32 cellular contexts compared by ENCODE assay signal in genomic region chr16:11273721-11274324, GRCh38. TPM values are rescaled to one million over a fixed set of nuclear protein-coding genes. Genes with fewer than 3 reads are reported as not detected.
DNase-seq lines count a peak whose midpoint lies in the region; ATAC-seq and TF ChIP-seq lines count a peak whose summit lies in the region.
"Had no signal": no experiment of that assay in that cellular context is flagged by ENCODE, and none has a peak within 500 bp of the region (broad histone marks: within the 10 kb centered on the region; RNA-seq: fewer than 3 reads in every experiment).

No MANE protein-coding gene starts in this region.

- H3K36me3 ChIP-seq in H7 (replicated peaks; ENCODE audit: control insufficient read depth, insufficient read depth, low read length) (no peaks in the 10 kb centered on the region), mammary epithelial cell (ENCODE audit: insufficient read depth, low read length) (no peaks in the 10 kb centered on the region), OCI-LY7 (ENCODE audit: insufficient read depth, low read length) (no peaks in the 10 kb centered on the region)
- H3K36me3 ChIP-seq: esophagus muscularis mucosa, gastroesophageal sphincter, SJSA1, uterus had no signal

- no peaks in the 10 kb centered on the region for H3K36me3 Mint-ChIP-seq in WTC11
- H3K36me3 Mint-ChIP-seq in progenitor cell of endocrine pancreas (ENCODE audit: insufficient read depth) = no peaks in the 10 kb centered on the region
- H3K36me3 Mint-ChIP-seq: activated naive CD8-positive, alpha-beta T cell; naive thymus-derived CD8-positive, alpha-beta T cell had no signal

- H3K9ac ChIP-seq in mammary epithelial cell (ENCODE audit: insufficient read depth, low read length) = no peak overlapping the region

- H4K20me1 ChIP-seq in mammary epithelial cell (ENCODE audit: insufficient read depth, low read length) (no peaks in the 10 kb centered on the region), OCI-LY7 (ENCODE audit: insufficient read depth, low read length) (no peaks in the 10 kb centered on the region)

- H3K4me3 Mint-ChIP-seq in WTC11 = no peak overlapping the region
- no peak overlapping the region for H3K4me3 Mint-ChIP-seq in progenitor cell of endocrine pancreas (ENCODE audit: low read depth)
- H3K4me3 Mint-ChIP-seq: activated naive CD8-positive, alpha-beta T cell; H9; naive thymus-derived CD8-positive, alpha-beta T cell had no signal

- CTCF ChIA-PET in WTC11 (lab: Charles Lee) = interaction anchor here (0.8 to 3.5 kb wide), 7 partner anchors 10 to 131 kb away, joined by 3 to 22 read pairs (median 5); partner anchors contain the start of gene SOCS1
- CTCF ChIA-PET in mammary epithelial cell (lab: Charles Lee; ENCODE audit: low non-redundant PET) = no interaction called here
- CTCF ChIA-PET in OCI-LY7 (lab: Charles Lee; ENCODE audit: unreplicated experiment) = no interaction called here

- H3K9me3 Mint-ChIP-seq in WTC11 (peaks cover 8% of the 10 kb centered on the region), progenitor cell of endocrine pancreas (ENCODE audit: low read depth) (peaks cover 2% of the 10 kb centered on the region)
- H3K9me3 Mint-ChIP-seq: naive thymus-derived CD8-positive, alpha-beta T cell had no signal

- H3K4me1 ChIP-seq in mammary epithelial cell (ENCODE audit: insufficient read depth, low read length) = no peaks in the 10 kb centered on the region
- H3K4me1 ChIP-seq in OCI-LY7 (ENCODE audit: insufficient read depth, low read length, poor library complexity, severe bottlenecking) = peaks cover 2% of the 10 kb centered on the region
- H3K4me1 ChIP-seq: esophagus muscularis mucosa, gastroesophageal sphincter, psoas muscle, uterus had no signal

- no peaks in the 10 kb centered on the region for H3K9me3 ChIP-seq in mammary epithelial cell (replicated peaks; ENCODE audit: insufficient read depth, low read length)
- no peaks in the 10 kb centered on the region for H3K9me3 ChIP-seq in OCI-LY7 (ENCODE audit: low read length)
- H3K9me3 ChIP-seq: esophagus muscularis mucosa, psoas muscle, SJSA1, uterus had no signal

- H3K4me1 Mint-ChIP-seq in WTC11 (peaks cover 9% of the 10 kb centered on the region), progenitor cell of endocrine pancreas (ENCODE audit: low read depth) (peaks cover 14% of the 10 kb centered on the region)

- intact Hi-C loops in mammary epithelial cell (cut with micrococcal nuclease) = no loop called here
- intact Hi-C loops in OCI-LY7 (cut with micrococcal nuclease; ENCODE audit: unreplicated experiment) = no loop called here

- no peaks in the 10 kb centered on the region for H3K79me2 ChIP-seq in mammary epithelial cell (ENCODE audit: insufficient read depth, low read length)
- H3K79me2 ChIP-seq in OCI-LY7 (ENCODE audit: insufficient read depth, low read depth, low read length) = no peaks in the 10 kb centered on the region

- H3K9me2 ChIP-seq in OCI-LY7 (ENCODE audit: insufficient read depth, low read length) = no peaks in the 10 kb centered on the region

- dilution Hi-C loops in mammary epithelial cell (cut with HindIII; ENCODE audit: low sequenced_read_pairs) = no loop called here

- peak overlapping the region; percentile 49; the same call in 1 of the 2 replicates for H3K27ac Mint-ChIP-seq in WTC11
- peak overlapping the region; percentile 24 for H3K27ac Mint-ChIP-seq in progenitor cell of endocrine pancreas
- H3K27ac Mint-ChIP-seq: activated naive CD8-positive, alpha-beta T cell; H9 had no signal

- 85% methylated on average over 2 of the region's 3 CpGs for WGBS in mammary epithelial cell (ENCODE audit: low coverage, missing lambda C conversion rate)

- TF ChIP-seq CTCF in WTC11 (IDR thresholded peaks at IDR 0.05) = no peak
- no peak for TF ChIP-seq CTCF in progenitor cell of endocrine pancreas (IDR thresholded peaks at IDR 0.05; ENCODE audit: unreplicated experiment)
- no peak for TF ChIP-seq CTCF in mammary epithelial cell (conservative IDR thresholded peaks at IDR 0.05 in 1 of 2, IDR thresholded peaks at IDR 0.05 in 1 of 2; ENCODE audit: extremely low read depth in 1 of 2, insufficient read depth in 1 of 2, low read depth in 1 of 2, low read length in 2 of 2)
- no peak for TF ChIP-seq CTCF in OCI-LY7 (conservative IDR thresholded peaks at IDR 0.05; ENCODE audit: low read length)

- in situ Hi-C loops in mammary epithelial cell (cut with MboI; ENCODE audit: low sequenced_read_pairs in 2 of 2) = no loop called here

- POLR2A ChIA-PET in WTC11 (lab: Charles Lee) (no interaction called here), OCI-LY7 (lab: Charles Lee) (interaction anchor here (1.3 kb wide), 1 partner anchor 10 kb away, joined by 3 read pairs; no protein-coding TSS in a partner anchor)

- H3K4me2 ChIP-seq in mammary epithelial cell (ENCODE audit: insufficient read depth, low read depth, low read length) = no peak overlapping the region
- no peak overlapping the region for H3K4me2 ChIP-seq in OCI-LY7 (ENCODE audit: low read length)

- H3K27ac ChIP-seq in mammary epithelial cell (ENCODE audit: insufficient read depth, low read depth, low read length) (no peak overlapping the region), OCI-LY7 (ENCODE audit: low read depth, low read length, poor library complexity, severe bottlenecking) (no peak overlapping the region)
- H3K27ac ChIP-seq: esophagus muscularis mucosa, gastroesophageal sphincter, psoas muscle, SJSA1, skin epidermis, VCaP had no signal

- no peak overlapping the region for H3K4me3 ChIP-seq in H7 (ENCODE audit: insufficient read depth, low read depth, low read length)
- no peak overlapping the region for H3K4me3 ChIP-seq in mammary epithelial cell (replicated peaks in 1 of 3; ENCODE audit: insufficient read depth in 1 of 3, low read depth in 2 of 3, low read length in 3 of 3)
- no peak overlapping the region for H3K4me3 ChIP-seq in OCI-LY7 (ENCODE audit: low read depth, low read length, poor library complexity, severe bottlenecking)
- H3K4me3 ChIP-seq: esophagus muscularis mucosa, gastroesophageal sphincter, psoas muscle, SJSA1, skin epidermis, uterus had no signal

- H3K27me3 ChIP-seq in H7 (ENCODE audit: control insufficient read depth, insufficient read depth, low read length) (no peaks in the 10 kb centered on the region), mammary epithelial cell (ENCODE audit: insufficient read depth, low read length) (no peaks in the 10 kb centered on the region)
- H3K27me3 ChIP-seq: esophagus muscularis mucosa, gastroesophageal sphincter, SJSA1, uterus had no signal

- ATAC-seq in WTC11 = peak; percentile 27; the same call in 1 of the 2 replicates
- ATAC-seq in GM18502 (IDR thresholded peaks at IDR 0.05; ENCODE audit: poor library complexity, unreplicated experiment) = no peak
- no peak for ATAC-seq in HG02588 (IDR thresholded peaks at IDR 0.05; ENCODE audit: unreplicated experiment)
- ATAC-seq: gastroesophageal sphincter; naive thymus-derived CD8-positive, alpha-beta T cell; psoas muscle had no signal

- H2AFZ ChIP-seq in mammary epithelial cell (ENCODE audit: low read depth, low read length) = no peak overlapping the region
- no peak overlapping the region for H2AFZ ChIP-seq in OCI-LY7 (ENCODE audit: low read length)

- DNase-seq in H7 (peak; percentile 54), WTC11 (ENCODE audit: low spot score) (no peak), left kidney (ENCODE audit: low read depth, low spot score) (peak; percentile 96), progenitor cell of endocrine pancreas (ENCODE audit: low spot score, unreplicated experiment) (no peak), mammary epithelial cell (no peak), OCI-LY7 (ENCODE audit: low spot score) (no peak)
- DNase-seq: activated CD4-positive, alpha-beta T cell treated with anti-CD3 and anti-CD28 coated beads, Interleukin-2, amount 50 U/mL, for 1 hour; C1 segment of cervical spinal cord; Calu3; cerebellar nuclear complex; effector CD4-positive, alpha-beta T cell; H9; kidney; NCI-H1417 treated with DMSO at 0.1 percent for 48 hours; NCI-H2107; NCI-H510A treated with DMSO at 0.1 percent for 48 hours; psoas muscle; stimulated activated CD4-positive, alpha-beta T cell treated with anti-CD3 and anti-CD28 coated beads, Interleukin-1b, Interleukin-23, amount 100 ng/mL, for 48 hours; uterus had no signal

- H3K27me3 Mint-ChIP-seq in WTC11 (ENCODE audit: low read depth) (no peaks in the 10 kb centered on the region; the same call in 1 of the 2 replicates), progenitor cell of endocrine pancreas (no peaks in the 10 kb centered on the region)
- H3K27me3 Mint-ChIP-seq: activated naive CD8-positive, alpha-beta T cell; naive thymus-derived CD8-positive, alpha-beta T cell had no signal

- BruUV-seq in mammary epithelial cell (replicated peaks; lab: Mats Ljungman, UMichigan) (no TSS peak), OCI-LY7 (replicated peaks; lab: Mats Ljungman, UMichigan) (no TSS peak)

RNA-seq across cellular contexts. Expression of gene PRM3, which starts 0.4 kb away (rescaled TPM):
- total RNA-seq in H7 (2014; rRNA removed; shearing (Covaris generic)) = not detected in 2 replicates
- not detected in 3 replicates for total RNA-seq in WTC11 (2021)
- not detected in 2 replicates for total RNA-seq in progenitor cell of endocrine pancreas
- total RNA-seq in mammary epithelial cell = not detected
- polyA plus RNA-seq in mammary epithelial cell = not detected
- polyA minus RNA-seq in mammary epithelial cell = not detected
- total RNA-seq in OCI-LY7 (2014; rRNA removed; shearing (Covaris generic)) = not detected in 2 replicates
- not detected in 2 replicates for total RNA-seq in OCI-LY7 (2022)
- total RNA-seq: Calu3; esophagus muscularis mucosa; gastroesophageal sphincter; H9; kidney; MCF 10A; mesenteric fat pad; naive thymus-derived CD8-positive, alpha-beta T cell; psoas muscle; SJSA1; T-helper 2 cell treated with Interferon-gamma antibody and Interleukin-4, amounts not matched to agents 100 ng/mL and 5 ng/mL, for 36 hours; uterus had no signal
- polyA plus RNA-seq: AG04450; naive thymus-derived CD8-positive, alpha-beta T cell; psoas muscle had no signal

RNA-seq across cellular contexts. Expression of gene PRM2, which starts 2.5 kb away (rescaled TPM):
- total RNA-seq in H7 (2014; rRNA removed; shearing (Covaris generic)) = not detected in 2 replicates
- total RNA-seq in WTC11 (2021) (not detected in 3 replicates), progenitor cell of endocrine pancreas (not detected in 2 replicates), mammary epithelial cell (not detected), OCI-LY7 (2022) (not detected in 2 replicates)
- polyA plus RNA-seq in mammary epithelial cell = not detected
- not detected for polyA minus RNA-seq in mammary epithelial cell
- total RNA-seq in OCI-LY7 (2014; rRNA removed; shearing (Covaris generic)) = not detected in 2 replicates
- total RNA-seq: Calu3; esophagus muscularis mucosa; gastroesophageal sphincter; H9; kidney; MCF 10A; mesenteric fat pad; naive thymus-derived CD8-positive, alpha-beta T cell; psoas muscle; SJSA1; T-helper 2 cell treated with Interferon-gamma antibody and Interleukin-4, amounts not matched to agents 100 ng/mL and 5 ng/mL, for 36 hours; uterus had no signal
- polyA plus RNA-seq: AG04450; naive thymus-derived CD8-positive, alpha-beta T cell; psoas muscle had no signal

RNA-seq across cellular contexts. Expression of gene TNP2, which starts 4.7 kb away (rescaled TPM):
- not detected in 2 replicates for total RNA-seq in H7 (2014; rRNA removed; shearing (Covaris generic))
- total RNA-seq in WTC11 (2021) = not detected in 3 replicates
- total RNA-seq in progenitor cell of endocrine pancreas = not detected in 2 replicates
- total RNA-seq in mammary epithelial cell = not detected
- polyA plus RNA-seq in mammary epithelial cell = not detected
- not detected for polyA minus RNA-seq in mammary epithelial cell
- total RNA-seq in OCI-LY7 (2014; rRNA removed; shearing (Covaris generic)) = not detected in 2 replicates
- total RNA-seq in OCI-LY7 (2022) = not detected in 2 replicates
- total RNA-seq: Calu3; esophagus muscularis mucosa; gastroesophageal sphincter; H9; kidney; MCF 10A; mesenteric fat pad; naive thymus-derived CD8-positive, alpha-beta T cell; psoas muscle; SJSA1; T-helper 2 cell treated with Interferon-gamma antibody and Interleukin-4, amounts not matched to agents 100 ng/mL and 5 ng/mL, for 36 hours; uterus had no signal
- polyA plus RNA-seq: AG04450; naive thymus-derived CD8-positive, alpha-beta T cell; psoas muscle had no signal

RNA-seq across cellular contexts. Expression of gene PRM1, which starts 7.3 kb away (rescaled TPM):
- not detected in 2 replicates for total RNA-seq in H7 (2014; rRNA removed; shearing (Covaris generic))
- 0.48 TPM in 1 of 3 replicates, not detected in the others for total RNA-seq in WTC11 (2021)
- total RNA-seq in progenitor cell of endocrine pancreas = not detected in 2 replicates
- total RNA-seq in mammary epithelial cell = not detected
- polyA plus RNA-seq in mammary epithelial cell = not detected
- not detected for polyA minus RNA-seq in mammary epithelial cell
- not detected in 2 replicates for total RNA-seq in OCI-LY7 (2014; rRNA removed; shearing (Covaris generic))
- total RNA-seq in OCI-LY7 (2022) = not detected in 2 replicates
- total RNA-seq: Calu3; esophagus muscularis mucosa; gastroesophageal sphincter; H9; kidney; MCF 10A; mesenteric fat pad; naive thymus-derived CD8-positive, alpha-beta T cell; psoas muscle; SJSA1; T-helper 2 cell treated with Interferon-gamma antibody and Interleukin-4, amounts not matched to agents 100 ng/mL and 5 ng/mL, for 36 hours; uterus had no signal
- polyA plus RNA-seq: AG04450; naive thymus-derived CD8-positive, alpha-beta T cell; psoas muscle had no signal

RNA-seq across cellular contexts. Expression of gene SOCS1, which starts 17.8 kb away (rescaled TPM):
- total RNA-seq in H7 (2014; rRNA removed; shearing (Covaris generic)) = 16.3 and 16.4 TPM in 2 replicates
- 62.3 to 67.1 TPM (median 62.5 TPM) in 3 replicates for total RNA-seq in WTC11 (2021)
- total RNA-seq in progenitor cell of endocrine pancreas = 6.6 and 6.8 TPM in 2 replicates
- total RNA-seq in mammary epithelial cell = 1 to 10 TPM; 2.0 to 7.9 TPM
- polyA plus RNA-seq in mammary epithelial cell = 3.5 TPM
- polyA minus RNA-seq in mammary epithelial cell = 1.4 TPM
- total RNA-seq in OCI-LY7 (2014; rRNA removed; shearing (Covaris generic)) = 45.8 and 47.1 TPM in 2 replicates
- 23.4 and 28.7 TPM in 2 replicates for total RNA-seq in OCI-LY7 (2022)

Comparison
In these comparisons a context has a peak if more than half of its experiments do, and no peak if none do; other contexts are left out.
1. DNase-seq: peak in H7 (single experiment) and left kidney (single experiment); none in WTC11 (single experiment), progenitor cell of endocrine pancreas (single experiment), mammary epithelial cell (single experiment) and OCI-LY7 (single experiment).